In the genomic region with DNA sequence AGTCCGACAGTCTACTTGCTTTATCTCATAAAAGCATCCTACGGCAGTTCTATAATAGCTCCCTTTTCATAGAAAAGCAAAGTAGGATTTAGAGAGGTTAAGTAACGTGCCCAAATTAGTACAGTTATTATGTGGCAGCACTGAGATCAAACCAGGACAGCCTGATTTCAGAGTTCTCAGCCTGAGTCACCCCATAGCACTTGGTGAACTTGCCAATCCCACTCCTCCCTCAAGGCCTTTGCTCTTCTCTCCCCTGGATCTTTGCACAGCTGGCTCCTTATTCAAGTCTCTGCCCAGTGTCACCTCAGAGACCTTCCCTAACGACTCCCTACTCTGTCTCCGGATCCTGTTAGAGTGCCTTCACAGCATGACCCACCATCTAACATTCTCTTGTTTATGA, we compare ENCODE assay signal across 21 cellular contexts.
A peak's percentile ranks its signal among the peaks of the same experiment; 100 is the strongest.
DNase-seq lines count a peak whose midpoint lies in the region; ATAC-seq and TF ChIP-seq lines count a peak whose summit lies in the region.
"Had no signal": no experiment of that assay in that cellular context is flagged by ENCODE, and none has a peak within 500 bp of the region (broad histone marks: within the 10 kb centered on the region; RNA-seq: fewer than 3 reads in every experiment).

No MANE protein-coding gene starts in this region.

- DNase-seq in left ventricle myocardium superior (no peak), cardiac septum (ENCODE audit: low spot score) (no peak), esophagus muscularis mucosa (ENCODE audit: extremely low spot score) (no peak), neural progenitor cell (ENCODE audit: low spot score) (no peak), aorta (no peak), transverse colon (no peak), NCI-H128 (lab: John Stamatoyannopoulos, UW; ENCODE audit: unreplicated experiment) (no peak), tibial nerve (ENCODE audit: low spot score in 2 of 2) (no peak)
- DNase-seq: BE2C; Caco-2; CD4-positive, alpha-beta T cell; DMS153; HCEC 1CT; MM.1S; NCI-H1092; NCI-H2081; PC-3; RPMI8226 had no signal

- H3K27me3 ChIP-seq in esophagus muscularis mucosa (no peaks in the 10 kb centered on the region), neural progenitor cell (no peaks in the 10 kb centered on the region), aorta (ENCODE audit: control insufficient read depth in 1 of 2, insufficient read depth in 2 of 2, low read length in 1 of 2) (no peaks in the 10 kb centered on the region), transverse colon (no peaks in the 10 kb centered on the region), tibial nerve (no peaks in the 10 kb centered on the region)
- H3K27me3 ChIP-seq: BE2C, SJSA1 had no signal

- WGBS in esophagus muscularis mucosa, result 48% methylated on average over 5 of the region's 5 CpGs
- 29 to 36% methylated on average over 5 of the region's 5 CpGs for WGBS in aorta, 2 donors
- WGBS in transverse colon (ENCODE audit: low coverage in 1 of 2), 2 donors, result 64 to 67% methylated on average over 2 to 5 of the region's 5 CpGs
- WGBS in tibial nerve, 2 donors, result 69 to 82% methylated on average over 5 of the region's 5 CpGs

- ATAC-seq in left ventricle myocardium superior (peak; percentile 53), aorta (ENCODE audit: low FRiP score) (peak; percentile 65)
- ATAC-seq: GM12878, GM23338, PC-3 had no signal

- H3K27ac ChIP-seq in esophagus muscularis mucosa (replicated peaks in 1 of 4) (peak overlapping the region in 3 of 4 donors; percentile 16 to 68 (median 46)), neural progenitor cell (no peak overlapping the region), aorta (ENCODE audit: low read depth in 1 of 2, low read length in 2 of 2) (peak overlapping the region in 1 of 2 donors; percentile 80), transverse colon (no peak overlapping the region), tibial nerve (no peak overlapping the region)
- H3K27ac ChIP-seq: SJSA1 had no signal

- no peaks in the 10 kb centered on the region for H3K36me3 Mint-ChIP-seq in neural progenitor cell

- H3K79me2 ChIP-seq in neural progenitor cell (ENCODE audit: low read depth), result no peaks in the 10 kb centered on the region

- TF ChIP-seq EP300 in esophagus muscularis mucosa (IDR thresholded peaks at IDR 0.05) (no peak), transverse colon (IDR thresholded peaks at IDR 0.05; ENCODE audit: low read depth) (no peak), tibial nerve (IDR thresholded peaks at IDR 0.05) (no peak)

- TF ChIP-seq POLR2A in esophagus muscularis mucosa (IDR thresholded peaks at IDR 0.05; ENCODE audit: low read depth) (no peak), transverse colon (IDR thresholded peaks at IDR 0.05) (no peak), tibial nerve (IDR thresholded peaks at IDR 0.05) (no peak)

- H3K4me1 Mint-ChIP-seq in neural progenitor cell, result peaks cover 17% of the 10 kb centered on the region

- no peaks in the 10 kb centered on the region for H3K36me3 ChIP-seq in esophagus muscularis mucosa
- H3K36me3 ChIP-seq in neural progenitor cell, result no peaks in the 10 kb centered on the region
- no peaks in the 10 kb centered on the region for H3K36me3 ChIP-seq in aorta (ENCODE audit: control insufficient read depth in 1 of 2, insufficient read depth in 2 of 2, low read length in 1 of 2)
- no peaks in the 10 kb centered on the region for H3K36me3 ChIP-seq in transverse colon
- no peaks in the 10 kb centered on the region for H3K36me3 ChIP-seq in tibial nerve
- H3K36me3 ChIP-seq: BE2C, SJSA1 had no signal

- intact Hi-C loops in left ventricle myocardium superior (cut with micrococcal nuclease), result no loop called here
- intact Hi-C loops in cardiac septum (cut with DNase I), result loop anchor here (10.0 kb wide), 1 partner anchor 141 kb away; no protein-coding TSS in a partner anchor
- intact Hi-C loops in esophagus muscularis mucosa (cut with DNase I), result loop anchor here (5.0 kb wide), 1 partner anchor 138 kb away; no protein-coding TSS in a partner anchor
- intact Hi-C loops in aorta (cut with DNase I), result no loop called here
- intact Hi-C loops in transverse colon (cut with DNase I; ENCODE audit: low total_unique reads), result no loop called here

- H3K27me3 Mint-ChIP-seq in neural progenitor cell (ENCODE audit: insufficient read depth, low read depth), result peaks cover 14% of the 10 kb centered on the region

- no peak overlapping the region for H3K4me3 ChIP-seq in esophagus muscularis mucosa
- no peak overlapping the region for H3K4me3 ChIP-seq in neural progenitor cell
- H3K4me3 ChIP-seq in aorta (ENCODE audit: low read length in 2 of 2), result no peak overlapping the region
- H3K4me3 ChIP-seq in transverse colon, result no peak overlapping the region
- H3K4me3 ChIP-seq in tibial nerve, result no peak overlapping the region
- H3K4me3 ChIP-seq: GM12878, GM23338, SJSA1 had no signal

- H3K9me3 ChIP-seq in esophagus muscularis mucosa, result no peaks in the 10 kb centered on the region
- H3K9me3 ChIP-seq in neural progenitor cell (ENCODE audit: low read depth), result no peaks in the 10 kb centered on the region
- no peaks in the 10 kb centered on the region for H3K9me3 ChIP-seq in aorta (ENCODE audit: control insufficient read depth, low read length)
- H3K9me3 ChIP-seq in transverse colon, result no peaks in the 10 kb centered on the region
- no peaks in the 10 kb centered on the region for H3K9me3 ChIP-seq in tibial nerve
- H3K9me3 ChIP-seq: BE2C, Caco-2, SJSA1 had no signal

- peak overlapping the region; percentile 57 for H3K27ac Mint-ChIP-seq in neural progenitor cell
- H3K27ac Mint-ChIP-seq: CD4-positive, alpha-beta T cell; GM23338 had no signal

- H2AFZ ChIP-seq in neural progenitor cell (replicated peaks), result no peak overlapping the region
- H2AFZ ChIP-seq: GM23338 had no signal

- no peak overlapping the region for H3K9ac ChIP-seq in neural progenitor cell

- in situ Hi-C loops in transverse colon (cut with MboI; ENCODE audit: low pct_ligation_motif_present in 1 of 4, low pct_unique_long_range_greater_than_20kb in 1 of 4, low sequenced_read_pairs in 3 of 4), result no loop called here

- no peak overlapping the region for H3K4me3 Mint-ChIP-seq in neural progenitor cell
- H3K4me3 Mint-ChIP-seq: CD4-positive, alpha-beta T cell; GM23338 had no signal

- no peaks in the 10 kb centered on the region for H4K20me1 ChIP-seq in neural progenitor cell (ENCODE audit: low read depth)

- H3K4me1 ChIP-seq in esophagus muscularis mucosa (peaks cover 9 to 49% (median 45%) of the 10 kb centered on the region in 4 donors), neural progenitor cell (no peaks in the 10 kb centered on the region), aorta (ENCODE audit: control insufficient read depth in 1 of 2, insufficient read depth in 2 of 2, low read length in 2 of 2) (peaks cover 3 to 6% of the 10 kb centered on the region in 2 donors), transverse colon (peaks cover 0 to 5% (median 1%) of the 10 kb centered on the region in 4 donors), tibial nerve (no peaks in the 10 kb centered on the region)
- H3K4me1 ChIP-seq: Caco-2 had no signal

- H3K9me3 Mint-ChIP-seq in neural progenitor cell, result no peaks in the 10 kb centered on the region
- H3K9me3 Mint-ChIP-seq: CD4-positive, alpha-beta T cell; GM23338 had no signal

- H3F3A ChIP-seq in neural progenitor cell (ENCODE audit: low read depth), result no peaks in the 10 kb centered on the region

- TF ChIP-seq CTCF in esophagus muscularis mucosa (IDR thresholded peaks at IDR 0.05) (no peak), neural progenitor cell (IDR thresholded peaks at IDR 0.05) (no peak), transverse colon (IDR thresholded peaks at IDR 0.05) (no peak), tibial nerve (IDR thresholded peaks at IDR 0.05) (no peak)

- H3K4me2 ChIP-seq in neural progenitor cell, result no peak overlapping the region
- H3K4me2 ChIP-seq: GM23338 had no signal

Comparison
In these comparisons a context has a peak if more than half of its experiments do, and no peak if none do; other contexts are left out.
1. intact Hi-C loops: an anchor here in cardiac septum (10.0 kb wide) and esophagus muscularis mucosa (5.0 kb wide); none called in left ventricle myocardium superior, aorta and transverse colon.
2. H3K27ac ChIP-seq: peak in esophagus muscularis mucosa (3 of 4); none in neural progenitor cell (single experiment), transverse colon (0 of 4) and tibial nerve (0 of 4).